ENCODE assay signal across 14 cellular contexts in genomic region chr12:5395443-5396401, GRCh38. TPM values are rescaled to one million over a fixed set of nuclear protein-coding genes. Genes with fewer than 3 reads are reported as not detected.
DNase-seq lines count a peak whose midpoint lies in the region; ATAC-seq and TF ChIP-seq lines count a peak whose summit lies in the region.
"Had no signal": no experiment of that assay in that cellular context is flagged by ENCODE, and none has a peak within 500 bp of the region (broad histone marks: within the 10 kb centered on the region; RNA-seq: fewer than 3 reads in every experiment).

No MANE protein-coding gene starts in this region.

- no peaks in the 10 kb centered on the region for H3K9me2 ChIP-seq in OCI-LY7 (ENCODE audit: insufficient read depth, low read length)

- no peaks in the 10 kb centered on the region for H3K9me3 ChIP-seq in OCI-LY7 (ENCODE audit: low read length)

- no peak overlapping the region for H2AK5ac ChIP-seq in mesendoderm (ENCODE audit: low read length)

- H2BK15ac ChIP-seq in mesendoderm (replicated peaks; ENCODE audit: low read depth): no peak overlapping the region

- WGBS in mesendoderm (ENCODE audit: extremely low coverage, insufficient coverage, low lambda C conversion rate): no CpG with 5 or more reads among the region's 15 CpGs

- H3K36me3 ChIP-seq in mesendoderm (ENCODE audit: control insufficient read depth, insufficient read depth, low read length) (no peaks in the 10 kb centered on the region), OCI-LY7 (ENCODE audit: insufficient read depth, low read length) (no peaks in the 10 kb centered on the region)
- H3K36me3 ChIP-seq: brain microvascular endothelial cell had no signal

- H3K79me1 ChIP-seq in mesendoderm (ENCODE audit: low read length): no peaks in the 10 kb centered on the region

- H3K4me2 ChIP-seq in mesendoderm (ENCODE audit: low read length): no peak overlapping the region
- H3K4me2 ChIP-seq in OCI-LY7 (ENCODE audit: low read length): no peak overlapping the region

- POLR2A ChIA-PET in OCI-LY7 (lab: Charles Lee): interaction anchor here (1.4 kb wide), 1 partner anchor 17 kb away, joined by 4 read pairs; no protein-coding TSS in a partner anchor

- H3K4me1 ChIP-seq in mesendoderm (ENCODE audit: control insufficient read depth, low read depth, low read length) (no peaks in the 10 kb centered on the region), OCI-LY7 (ENCODE audit: insufficient read depth, low read length, poor library complexity, severe bottlenecking) (no peaks in the 10 kb centered on the region)

- BruUV-seq in OCI-LY7 (replicated peaks; lab: Mats Ljungman, UMichigan): no TSS peak

- no peak overlapping the region for H4K8ac ChIP-seq in mesendoderm (ENCODE audit: low read depth, low read length)

- H3K18ac ChIP-seq in mesendoderm (ENCODE audit: low read length): no peak overlapping the region

- H3K56ac ChIP-seq in mesendoderm (ENCODE audit: low read length): no peak overlapping the region

- H4K5ac ChIP-seq in mesendoderm (ENCODE audit: low read length): no peak overlapping the region

- H3K4me3 ChIP-seq in mesendoderm (ENCODE audit: low read length) (no peak overlapping the region), OCI-LY7 (ENCODE audit: low read depth, low read length, poor library complexity, severe bottlenecking) (no peak overlapping the region)

- no peak overlapping the region for H3K9ac ChIP-seq in mesendoderm (ENCODE audit: low read length)

- no peak for TF ChIP-seq CTCF in OCI-LY7 (conservative IDR thresholded peaks at IDR 0.05; ENCODE audit: low read length)

- H3K4ac ChIP-seq in mesendoderm (ENCODE audit: low read depth, low read length): no peak overlapping the region

- H3K23ac ChIP-seq in mesendoderm (ENCODE audit: low read length): no peak overlapping the region

- H2BK5ac ChIP-seq in mesendoderm (ENCODE audit: low read length): no peak overlapping the region

- H2BK120ac ChIP-seq in mesendoderm (ENCODE audit: low read depth, low read length): no peak overlapping the region

- intact Hi-C loops in OCI-LY7 (cut with micrococcal nuclease; ENCODE audit: unreplicated experiment): no loop called here

- no peak for ATAC-seq in SK-N-SH treated with all-trans-retinoic acid at 6 μM for 48 hours
- ATAC-seq: activated naive CD4-positive, alpha-beta T cell treated with anti-CD3 and anti-CD28 coated beads, Interleukin-2, amount 50 U/mL, for 72 hours had no signal

- no peaks in the 10 kb centered on the region for H3K27me3 ChIP-seq in mesendoderm (ENCODE audit: insufficient read depth, low read length, poor library complexity)
- H3K27me3 ChIP-seq: brain microvascular endothelial cell had no signal

- H3K27ac ChIP-seq in mesendoderm (ENCODE audit: low read depth, low read length) (no peak overlapping the region), OCI-LY7 (ENCODE audit: low read depth, low read length, poor library complexity, severe bottlenecking) (no peak overlapping the region)
- H3K27ac ChIP-seq: brain microvascular endothelial cell had no signal

- CTCF ChIA-PET in OCI-LY7 (lab: Charles Lee; ENCODE audit: unreplicated experiment): no interaction called here

- no peaks in the 10 kb centered on the region for H4K20me1 ChIP-seq in OCI-LY7 (ENCODE audit: insufficient read depth, low read length)

- DNase-seq in DMS79 (lab: John Stamatoyannopoulos, UW): peak; percentile 68
- DNase-seq in NCI-H146 (lab: John Stamatoyannopoulos, UW): peak; percentile 97
- DNase-seq in NCI-H82 treated with DMSO at 0.1 percent for 48 hours (lab: John Stamatoyannopoulos, UW; ENCODE audit: unreplicated experiment): peak; percentile 24
- peak; percentile 11 for DNase-seq in mesendoderm
- DNase-seq in OCI-LY7 (ENCODE audit: low spot score): no peak
- no peak for DNase-seq in RKO (ENCODE audit: low spot score)
- no peak for DNase-seq in NCI-H1694 treated with DMSO at 0.1 percent for 48 hours (lab: John Stamatoyannopoulos, UW)
- DNase-seq: activated CD4-positive, alpha-beta T cell treated with anti-CD3 and anti-CD28 coated beads, Interleukin-2, amount 10 ng/mL, durations not matched to agents 24 days and 14 days; brain microvascular endothelial cell; SIG-M5; T-helper 9 cell; trophoblast cell had no signal

- H3K79me2 ChIP-seq in mesendoderm (ENCODE audit: control insufficient read depth, insufficient read depth, low read length): no peaks in the 10 kb centered on the region
- H3K79me2 ChIP-seq in OCI-LY7 (ENCODE audit: insufficient read depth, low read depth, low read length): no peaks in the 10 kb centered on the region

- H2AFZ ChIP-seq in OCI-LY7 (ENCODE audit: low read length): no peak overlapping the region

TF ChIP-seq in SK-N-SH treated with all-trans-retinoic acid at 6 μM for 48 hours, 23 proteins besides CTCF, POLR2A, EP300 and RAD21:
- TF ChIP-seq GLIS3 (CRISPR knock-in tag; IDR thresholded peaks at IDR 0.05) (no peak), POU6F1 (CRISPR knock-in tag; IDR thresholded peaks at IDR 0.05; ENCODE audit: borderline replicate concordance, low read depth) (no peak), ZFP30 (CRISPR knock-in tag; IDR thresholded peaks at IDR 0.05) (no peak), ISL1 (CRISPR knock-in tag; IDR thresholded peaks at IDR 0.05) (no peak), SNAI2 (CRISPR knock-in tag; IDR thresholded peaks at IDR 0.05) (no peak), ESRRG (CRISPR knock-in tag; IDR thresholded peaks at IDR 0.05) (no peak), ARNTL (CRISPR knock-in tag; IDR thresholded peaks at IDR 0.05; ENCODE audit: borderline replicate concordance, low read depth) (no peak), BACH2 (CRISPR knock-in tag; IDR thresholded peaks at IDR 0.05; ENCODE audit: borderline replicate concordance) (no peak), CREB5 (CRISPR knock-in tag; IDR thresholded peaks at IDR 0.05; ENCODE audit: low read depth) (no peak), TOX (CRISPR knock-in tag; IDR thresholded peaks at IDR 0.05; ENCODE audit: borderline replicate concordance) (no peak), CSDC2 (CRISPR knock-in tag; IDR thresholded peaks at IDR 0.05) (no peak), PPARA (CRISPR knock-in tag; IDR thresholded peaks at IDR 0.05; ENCODE audit: borderline replicate concordance) (no peak), CSRNP3 (CRISPR knock-in tag; IDR thresholded peaks at IDR 0.05) (no peak), ZNF565 (CRISPR knock-in tag; conservative IDR thresholded peaks at IDR 0.05; ENCODE audit: low read depth) (no peak)

RNA-seq across cellular contexts. Expression of gene NTF3, which starts 36.2 kb away (rescaled TPM):
- 0.53 TPM for polyA plus RNA-seq in mesendoderm (2013, experiment 1 of 2)
- polyA plus RNA-seq in mesendoderm (2013, experiment 2 of 2): 0.39 TPM
- total RNA-seq in OCI-LY7 (2014; rRNA removed; shearing (Covaris generic)): 9.6 and 15.2 TPM in 2 replicates
- 11.5 and 14.1 TPM in 2 replicates for total RNA-seq in OCI-LY7 (2022)
- total RNA-seq: activated CD4-positive, alpha-beta T cell treated with anti-CD3 and anti-CD28 coated beads, Interleukin-2, amount 10 ng/mL, durations not matched to agents 24 days and 14 days; activated naive CD4-positive, alpha-beta T cell treated with anti-CD3 and anti-CD28 coated beads, Interleukin-2, amount 50 U/mL, for 72 hours had no signal

Comparison
In these comparisons a context has a peak if more than half of its experiments do, and no peak if none do; other contexts are left out.
1. DNase-seq: peak in DMS79 (single experiment), NCI-H146 (single experiment), NCI-H82 treated with DMSO at 0.1 percent for 48 hours (single experiment) and mesendoderm (single experiment); none in OCI-LY7 (single experiment), RKO (single experiment) and NCI-H1694 treated with DMSO at 0.1 percent for 48 hours (single experiment).